Comparison of ENCODE assay signal across 2 cellular contexts in the genomic region with DNA sequence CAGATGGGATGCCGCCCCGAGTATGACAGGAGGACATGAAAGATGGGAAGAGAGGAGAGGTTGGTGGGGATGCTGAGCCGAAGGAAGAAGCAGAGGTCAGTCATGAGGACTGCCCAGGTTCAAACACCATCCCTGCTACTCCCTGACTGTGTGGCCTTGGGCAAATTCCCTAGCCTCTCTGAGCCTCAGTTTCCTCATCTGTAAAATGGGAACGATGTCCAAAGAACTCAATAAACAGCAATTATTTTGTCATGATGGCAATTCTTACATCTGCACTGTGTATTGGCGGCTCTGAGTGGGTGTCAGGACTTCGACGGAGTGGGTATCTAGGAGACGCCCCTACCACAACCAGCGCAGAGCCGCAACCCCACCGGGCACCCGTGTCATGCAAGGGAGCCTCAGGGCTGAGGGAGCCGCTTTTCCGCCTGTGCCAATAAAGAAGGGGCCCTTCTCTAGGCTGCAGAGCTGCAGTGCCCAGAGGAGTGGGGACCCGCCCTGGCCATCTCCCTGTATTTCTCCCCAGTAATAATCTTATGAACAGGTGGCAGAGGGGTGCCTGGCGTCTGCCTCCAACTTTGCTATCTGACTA.
TF ChIP-seq lines count a peak whose summit lies in the region.

No MANE protein-coding gene starts in this region.

TF ChIP-seq in HEK293, 187 proteins besides CTCF, POLR2A, EP300 and RAD21:
- TF ChIP-seq ZNF549 (tag by site-specific recombination; IDR thresholded peaks at IDR 0.05) (0 out of 2 replicates have a peak, but pooled peaks have one; percentile 15), ZNF311 (tag by site-specific recombination; IDR thresholded peaks at IDR 0.05; ENCODE audit: borderline replicate concordance) (no peak)

TF ChIP-seq in H1, 55 proteins besides CTCF, POLR2A, EP300 and RAD21:
- TF ChIP-seq SUZ12 (IDR thresholded peaks at IDR 0.05; ENCODE audit: low read length) (no peak), CTBP2 (IDR thresholded peaks at IDR 0.05; ENCODE audit: borderline replicate concordance, insufficient read depth, insufficient read length, low read length) (no peak), CBX8 (IDR thresholded peaks at IDR 0.05; ENCODE audit: borderline replicate concordance, low read depth, low read length) (no peak), KDM1A (IDR thresholded peaks at IDR 0.05; ENCODE audit: borderline replicate concordance, low read length) (no peak), SP2 (IDR thresholded peaks at IDR 0.05; ENCODE audit: low read length) (no peak), RXRA (IDR thresholded peaks at IDR 0.05; ENCODE audit: insufficient read depth, low read depth, low read length) (no peak), SP4 (IDR thresholded peaks at IDR 0.05; ENCODE audit: low read length) (no peak), HDAC2 (IDR thresholded peaks at IDR 0.05; ENCODE audit: borderline replicate concordance in 1 of 2, low read depth in 2 of 2, low read length in 2 of 2) (no peak), ASH2L (IDR thresholded peaks at IDR 0.05; ENCODE audit: low read length) (no peak), ZNF274 (IDR thresholded peaks at IDR 0.05; ENCODE audit: borderline replicate concordance, extremely low read depth, low read length) (no peak), SAP30 (IDR thresholded peaks at IDR 0.05; ENCODE audit: insufficient read depth, insufficient replicate concordance, low read length) (no peak), TCF12 (IDR thresholded peaks at IDR 0.05; ENCODE audit: low read depth, low read length) (no peak), HDAC6 (IDR thresholded peaks at IDR 0.05; ENCODE audit: low read depth, low read length) (no peak), TEAD4 (IDR thresholded peaks at IDR 0.05; ENCODE audit: low read depth, low read length) (no peak), CBX5 (IDR thresholded peaks at IDR 0.05; ENCODE audit: low read depth, low read length) (no peak), SIN3A (conservative IDR thresholded peaks at IDR 0.05 in 1 of 2, IDR thresholded peaks at IDR 0.05 in 1 of 2; ENCODE audit: low read depth in 1 of 2, low read length in 2 of 2) (no peak)
- TF ChIP-seq, protein P1, sequence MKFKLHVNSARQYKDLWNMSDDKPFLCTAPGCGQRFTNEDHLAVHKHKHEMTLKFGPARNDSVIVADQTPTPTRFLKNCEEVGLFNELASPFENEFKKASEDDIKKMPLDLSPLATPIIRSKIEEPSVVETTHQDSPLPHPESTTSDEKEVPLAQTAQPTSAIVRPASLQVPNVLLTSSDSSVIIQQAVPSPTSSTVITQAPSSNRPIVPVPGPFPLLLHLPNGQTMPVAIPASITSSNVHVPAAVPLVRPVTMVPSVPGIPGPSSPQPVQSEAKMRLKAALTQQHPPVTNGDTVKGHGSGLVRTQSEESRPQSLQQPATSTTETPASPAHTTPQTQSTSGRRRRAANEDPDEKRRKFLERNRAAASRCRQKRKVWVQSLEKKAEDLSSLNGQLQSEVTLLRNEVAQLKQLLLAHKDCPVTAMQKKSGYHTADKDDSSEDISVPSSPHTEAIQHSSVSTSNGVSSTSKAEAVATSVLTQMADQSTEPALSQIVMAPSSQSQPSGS (IDR thresholded peaks at IDR 0.05; ENCODE audit: low read length), result no peak
- TF ChIP-seq, protein P2, sequence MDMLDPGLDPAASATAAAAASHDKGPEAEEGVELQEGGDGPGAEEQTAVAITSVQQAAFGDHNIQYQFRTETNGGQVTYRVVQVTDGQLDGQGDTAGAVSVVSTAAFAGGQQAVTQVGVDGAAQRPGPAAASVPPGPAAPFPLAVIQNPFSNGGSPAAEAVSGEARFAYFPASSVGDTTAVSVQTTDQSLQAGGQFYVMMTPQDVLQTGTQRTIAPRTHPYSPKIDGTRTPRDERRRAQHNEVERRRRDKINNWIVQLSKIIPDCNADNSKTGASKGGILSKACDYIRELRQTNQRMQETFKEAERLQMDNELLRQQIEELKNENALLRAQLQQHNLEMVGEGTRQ (IDR thresholded peaks at IDR 0.05; ENCODE audit: low read length), result no peak
